10 cellular contexts compared by ENCODE assay signal in genomic region chr22:27913162-27913741, GRCh38. TPM values are rescaled to one million over a fixed set of nuclear protein-coding genes. Genes with fewer than 3 reads are reported as not detected.
A peak's percentile ranks its signal among the peaks of the same experiment; 100 is the strongest.
DNase-seq lines count a peak whose midpoint lies in the region; ATAC-seq, FAIRE-seq and TF ChIP-seq lines count a peak whose summit lies in the region.
"Had no signal": no experiment of that assay in that cellular context is flagged by ENCODE, and none has a peak within 500 bp of the region (broad histone marks: within the 10 kb centered on the region; RNA-seq: fewer than 3 reads in every experiment).

No MANE protein-coding gene starts in this region.

- TF ChIP-seq CTCF in OCI-LY7 (conservative IDR thresholded peaks at IDR 0.05; ENCODE audit: low read length) (no peak), fibroblast of the aortic adventitia (IDR thresholded peaks at IDR 0.05; ENCODE audit: insufficient read depth, low read length) (no peak), progenitor cell of endocrine pancreas (IDR thresholded peaks at IDR 0.05; ENCODE audit: unreplicated experiment) (no peak), ascending aorta (IDR thresholded peaks at IDR 0.05) (no peak), PC-3 (conservative IDR thresholded peaks at IDR 0.05; ENCODE audit: low read depth, low read length) (no peak)

- no peak for DNase-seq in GM18507 (ENCODE audit: extremely low spot score, insufficient read length, low read depth)
- DNase-seq in OCI-LY7 (ENCODE audit: low spot score) = peak; percentile 14
- DNase-seq in fibroblast of the aortic adventitia (ENCODE audit: low read depth) = peak; percentile 71
- DNase-seq in progenitor cell of endocrine pancreas (ENCODE audit: low spot score, unreplicated experiment) = no peak
- no peak for DNase-seq in amygdala (lab: John Stamatoyannopoulos, UW)
- no peak for DNase-seq in ascending aorta (ENCODE audit: low spot score in 2 of 2)
- no peak for DNase-seq in PC-3
- DNase-seq in activated CD8-positive, alpha-beta memory T cell treated with anti-CD3 and anti-CD28 coated beads for 24 hours = no peak
- DNase-seq: posterior cingulate gyrus had no signal

- H4K20me1 ChIP-seq in OCI-LY7 (ENCODE audit: insufficient read depth, low read length) (peaks cover 65% of the 10 kb centered on the region), PC-3 (ENCODE audit: low read length) (peaks cover 64% of the 10 kb centered on the region)

- H3K9ac ChIP-seq in PC-3 (ENCODE audit: low read length) = no peak overlapping the region

- no peaks in the 10 kb centered on the region for H3K9me3 Mint-ChIP-seq in progenitor cell of endocrine pancreas (ENCODE audit: low read depth)

- POLR2A ChIA-PET in OCI-LY7 (lab: Charles Lee) (interaction anchor here (0.6 to 0.8 kb wide), 3 partner anchors 13 to 1468 kb away, joined by 4 read pairs; no protein-coding TSS in a partner anchor), PC-3 (lab: Charles Lee; ENCODE audit: unreplicated experiment) (no interaction called here)

- peaks cover 87% of the 10 kb centered on the region for H3K36me3 ChIP-seq in OCI-LY7 (ENCODE audit: insufficient read depth, low read length)
- peaks cover 14 to 17% of the 10 kb centered on the region in 2 donors for H3K36me3 ChIP-seq in ascending aorta
- peaks cover 28% of the 10 kb centered on the region; the same call in 1 of the 2 replicates for H3K36me3 ChIP-seq in PC-3 (ENCODE audit: low read depth, low read length)

- H3K4me1 ChIP-seq in OCI-LY7 (ENCODE audit: insufficient read depth, low read length, poor library complexity, severe bottlenecking) (peaks cover 55% of the 10 kb centered on the region), ascending aorta (peaks cover 8 to 55% of the 10 kb centered on the region in 2 donors), PC-3 (ENCODE audit: insufficient read depth, low read length) (peaks cover 19% of the 10 kb centered on the region)

- no peak for ATAC-seq in PC-3
- ATAC-seq: Panc1 had no signal

- H3K79me2 ChIP-seq in OCI-LY7 (ENCODE audit: insufficient read depth, low read depth, low read length) = peaks cover 96% of the 10 kb centered on the region
- peaks cover 98% of the 10 kb centered on the region for H3K79me2 ChIP-seq in PC-3 (ENCODE audit: low read length)

- H3K4me3 ChIP-seq in OCI-LY7 (ENCODE audit: low read depth, low read length, poor library complexity, severe bottlenecking) (no peak overlapping the region), fibroblast of the aortic adventitia (ENCODE audit: low read depth, low read length) (no peak overlapping the region), ascending aorta (no peak overlapping the region), PC-3 (ENCODE audit: low read length) (no peak overlapping the region)

- CTCF ChIA-PET in OCI-LY7 (lab: Charles Lee; ENCODE audit: unreplicated experiment) (no interaction called here), PC-3 (lab: Charles Lee) (no interaction called here)

- no peaks in the 10 kb centered on the region for H3F3A ChIP-seq in PC-3 (ENCODE audit: low read length, unreplicated experiment)

- H2AFZ ChIP-seq in OCI-LY7 (ENCODE audit: low read length) (no peak overlapping the region), PC-3 (ENCODE audit: low read length) (no peak overlapping the region)

- H3K9me2 ChIP-seq in OCI-LY7 (ENCODE audit: insufficient read depth, low read length) (no peaks in the 10 kb centered on the region), PC-3 (replicated peaks; ENCODE audit: low read length) (no peaks in the 10 kb centered on the region)

- H3K27ac ChIP-seq in OCI-LY7 (ENCODE audit: low read depth, low read length, poor library complexity, severe bottlenecking) (peak overlapping the region; percentile 2), ascending aorta (peak overlapping the region in 1 of 2 donors; percentile 54), PC-3 (ENCODE audit: low read length) (no peak overlapping the region)

- BruUV-seq in OCI-LY7 (replicated peaks; lab: Mats Ljungman, UMichigan) (no TSS peak), PC-3 (replicated peaks; lab: Mats Ljungman, UMichigan) (no TSS peak)

- no peaks in the 10 kb centered on the region for H3K27me3 Mint-ChIP-seq in progenitor cell of endocrine pancreas

- intact Hi-C loops in OCI-LY7 (cut with micrococcal nuclease; ENCODE audit: unreplicated experiment) = no loop called here
- intact Hi-C loops in ascending aorta (cut with DNase I) = no loop called here
- intact Hi-C loops in PC-3 (cut with micrococcal nuclease) = loop anchor here (10.0 kb wide), 1 partner anchor 62 kb away; no protein-coding TSS in a partner anchor

- H3K4me2 ChIP-seq in OCI-LY7 (ENCODE audit: low read length) (peak overlapping the region; percentile 33), PC-3 (ENCODE audit: low read length) (no peak overlapping the region)

- peak overlapping the region; percentile 88 for H3K27ac Mint-ChIP-seq in progenitor cell of endocrine pancreas

- peaks cover 12% of the 10 kb centered on the region for H3K36me3 Mint-ChIP-seq in progenitor cell of endocrine pancreas (ENCODE audit: insufficient read depth)

- peak; percentile 50 for FAIRE-seq in GM18507 (lab: Jason Lieb, UNC)

- H3K27me3 ChIP-seq in ascending aorta = no peaks in the 10 kb centered on the region
- no peaks in the 10 kb centered on the region for H3K27me3 ChIP-seq in PC-3 (ENCODE audit: low read length)

- peaks cover 28% of the 10 kb centered on the region for H3K4me1 Mint-ChIP-seq in progenitor cell of endocrine pancreas (ENCODE audit: low read depth)

- H3K4me3 Mint-ChIP-seq in progenitor cell of endocrine pancreas (ENCODE audit: low read depth) = no peak overlapping the region

- H3K9me3 ChIP-seq in OCI-LY7 (ENCODE audit: low read length) (no peaks in the 10 kb centered on the region), ascending aorta (no peaks in the 10 kb centered on the region), PC-3 (ENCODE audit: low read length) (no peaks in the 10 kb centered on the region)

RNA-seq across cellular contexts. Expression of gene PITPNB, which starts 5.8 kb away (rescaled TPM):
- total RNA-seq in OCI-LY7 (2014; rRNA removed; shearing (Covaris generic)) = 21.8 and 26.1 TPM in 2 replicates
- total RNA-seq in OCI-LY7 (2022) = 91.9 and 97.4 TPM in 2 replicates
- 22.1 and 26.8 TPM in 2 replicates for total RNA-seq in fibroblast of the aortic adventitia (ENCODE audit: low replicate concordance)
- 72.6 and 74.4 TPM in 2 replicates for total RNA-seq in progenitor cell of endocrine pancreas
- 42.1 TPM for total RNA-seq in ascending aorta
- total RNA-seq in PC-3 (2014; rRNA removed) = 15.3 and 22.7 TPM in 2 replicates

Comparison
In these comparisons a context has a peak if more than half of its experiments do, and no peak if none do; other contexts are left out.
1. DNase-seq: peak in OCI-LY7 (single experiment) and fibroblast of the aortic adventitia (single experiment); none in GM18507 (single experiment), progenitor cell of endocrine pancreas (single experiment), amygdala (0 of 56), ascending aorta (0 of 2), PC-3 (single experiment) and activated CD8-positive, alpha-beta memory T cell treated with anti-CD3 and anti-CD28 coated beads for 24 hours (single experiment).